Comparison of ENCODE assay signal across 27 cellular contexts in genomic region chr6:22222469-22222868, GRCh38.
DNase-seq lines count a peak whose midpoint lies in the region; ATAC-seq, FAIRE-seq and TF ChIP-seq lines count a peak whose summit lies in the region.
"Had no signal": no experiment of that assay in that cellular context is flagged by ENCODE, and none has a peak within 500 bp of the region (broad histone marks: within the 10 kb centered on the region; RNA-seq: fewer than 3 reads in every experiment).

No MANE protein-coding gene starts in this region.

- H3K27ac ChIP-seq in H1 (ENCODE audit: low read depth, low read length) = no peak overlapping the region
- H3K27ac ChIP-seq: BLaER1 treated with 17β-estradiol and CSF1 and Interleukin-3, amounts not matched to agents 10 nM and 100 nM; breast epithelium; gastroesophageal sphincter; Peyer's patch; transverse colon had no signal

- H2AK5ac ChIP-seq in H1 (ENCODE audit: low read depth, low read length) = no peak overlapping the region

- H4K91ac ChIP-seq in H1 (replicated peaks; ENCODE audit: insufficient read length, low read length) = no peak overlapping the region

- H2BK12ac ChIP-seq in H1 (ENCODE audit: low read depth, low read length) = no peak overlapping the region

- DNase-seq in NCI-H82 (lab: John Stamatoyannopoulos, UW) (peak; percentile 51), H1 (ENCODE audit: low read depth in 1 of 2, low spot score in 2 of 2) (peak in 1 of 2 experiments; percentile 46), iPS-NIHi7 (ENCODE audit: extremely low spot score) (peak; percentile 75), D721Med (ENCODE audit: insufficient read length, low spot score) (no peak), NCI-H2081 (lab: John Stamatoyannopoulos, UW) (no peak)
- no peak for DNase-seq in activated naive CD8-positive, alpha-beta T cell treated with anti-CD3 and anti-CD28 coated beads, Interleukin-2, amount 50 U/mL, for 24 hours
- DNase-seq: activated CD4-positive, alpha-beta T cell treated with anti-CD3 and anti-CD28 coated beads for 48 hours; DMS53; GDM1; HFFc6; kidney glomerular epithelial cell; naive thymus-derived CD8-positive, alpha-beta T cell; NCI-H1092 treated with DMSO at 0.1 percent for 48 hours; NCI-H187; NCI-H526; Peyer's patch; SIG-M5; stimulated activated CD4-positive, alpha-beta T cell treated with anti-CD3 and anti-CD28 coated beads, Interleukin-4, amount 100 ng/mL, for 24 hours; SW 1271; transverse colon had no signal

- CTCF ChIA-PET in H1 (lab: Charles Lee; ENCODE audit: partially characterized antibody) = interaction anchor here (0.7 to 2.1 kb wide), 2 partner anchors 9 to 463 kb away, joined by 3 to 4 read pairs; no protein-coding TSS in a partner anchor

- H3K56ac ChIP-seq in H1 (replicated peaks; ENCODE audit: insufficient read length, low read depth, low read length) = no peak overlapping the region

- no peak overlapping the region for H2AFZ ChIP-seq in H1 (ENCODE audit: low read length)

- no peak overlapping the region for H3K27ac Mint-ChIP-seq in activated naive CD8-positive, alpha-beta T cell treated with anti-CD3 and anti-CD28 coated beads, Interleukin-2, amount 50 U/mL, for 24 hours
- H3K27ac Mint-ChIP-seq: activated naive CD4-positive, alpha-beta T cell treated with anti-CD3 and anti-CD28 coated beads, Interleukin-2, amount 50 U/mL, for 72 hours; HFFc6; naive thymus-derived CD8-positive, alpha-beta T cell; stimulated activated effector memory CD8-positive, alpha-beta T cell treated with anti-CD3 and anti-CD28 coated beads, Interleukin-12 subunit alpha, Interleukin-12 subunit beta, amount 100 ng/mL, for 72 hours had no signal

- peaks cover 0 to 4% of the 10 kb centered on the region in 2 experiments; a peak in 1 of 4 replicates for H3K79me2 ChIP-seq in H1 (ENCODE audit: control insufficient read depth in 1 of 2, insufficient read depth in 2 of 2, low read length in 2 of 2)

- TF ChIP-seq CTCF in H1 (IDR thresholded peaks at IDR 0.05; ENCODE audit: control extremely low read depth in 1 of 3, insufficient read depth in 1 of 3, low read depth in 1 of 3, low read length in 3 of 3) (no peak), D721Med (IDR thresholded peaks at IDR 0.05; ENCODE audit: insufficient read depth, missing control alignments) (no peak)

- FAIRE-seq in H1 (lab: Jason Lieb, UNC) (peak; percentile 97), D721Med (lab: Jason Lieb, UNC) (no peak)
- FAIRE-seq: K562 had no signal

- H3K18ac ChIP-seq in H1 (ENCODE audit: extremely low read depth, low read length) = no peak overlapping the region; the same call in 1 of the 2 replicates

- no peak for TF ChIP-seq RAD21 in H1 (IDR thresholded peaks at IDR 0.05 in 1 of 2, conservative IDR thresholded peaks at IDR 0.05 in 1 of 2; ENCODE audit: low read depth in 2 of 2, low read length in 2 of 2)

- H3K4me3 Mint-ChIP-seq in activated naive CD8-positive, alpha-beta T cell treated with anti-CD3 and anti-CD28 coated beads, Interleukin-2, amount 50 U/mL, for 24 hours = no peak overlapping the region
- H3K4me3 Mint-ChIP-seq: HFFc6; naive thymus-derived CD8-positive, alpha-beta T cell; stimulated activated effector memory CD8-positive, alpha-beta T cell treated with anti-CD3 and anti-CD28 coated beads, Interleukin-12 subunit alpha, Interleukin-12 subunit beta, amount 100 ng/mL, for 72 hours had no signal

- no peak overlapping the region for H4K5ac ChIP-seq in H1 (ENCODE audit: insufficient read length, low read depth, low read length)

- H3K9me3 ChIP-seq in H1 (ENCODE audit: insufficient read depth in 2 of 2, low read depth in 1 of 2, low read length in 1 of 2) = no peaks in the 10 kb centered on the region
- H3K9me3 ChIP-seq: BLaER1 treated with 17β-estradiol and CSF1 and Interleukin-3, amounts not matched to agents 10 nM and 100 nM; breast epithelium; gastroesophageal sphincter; Peyer's patch; transverse colon had no signal

- peak in 1 of 2 experiments; percentile 33; a peak in 1 of 3 replicates for TF ChIP-seq EP300 in H1 (IDR thresholded peaks at IDR 0.05; ENCODE audit: borderline replicate concordance in 1 of 2, low read depth in 2 of 2, low read length in 2 of 2)

- H4K20me1 ChIP-seq in H1 (replicated peaks in 1 of 2; ENCODE audit: control insufficient read depth in 1 of 2, insufficient read depth in 2 of 2, low read length in 2 of 2) = no peaks in the 10 kb centered on the region
- H4K20me1 ChIP-seq: BLaER1 treated with 17β-estradiol and CSF1 and Interleukin-3, amounts not matched to agents 10 nM and 100 nM had no signal

- TF ChIP-seq POLR2A in H1 (IDR thresholded peaks at IDR 0.05; ENCODE audit: control extremely low read depth in 1 of 2, low read depth in 2 of 2, low read length in 2 of 2) = peak; percentile 37 to 73

- H3K9me3 Mint-ChIP-seq in activated naive CD8-positive, alpha-beta T cell treated with anti-CD3 and anti-CD28 coated beads, Interleukin-2, amount 50 U/mL, for 24 hours = no peaks in the 10 kb centered on the region
- H3K9me3 Mint-ChIP-seq: naive thymus-derived CD8-positive, alpha-beta T cell had no signal

- peaks cover 2 to 17% (median 4%) of the 10 kb centered on the region in 4 experiments; a peak in 5 of 7 replicates for H3K4me1 ChIP-seq in H1 (replicated peaks in 1 of 4; ENCODE audit: control insufficient read depth in 3 of 4, insufficient read depth in 4 of 4, low read length in 3 of 4)
- H3K4me1 ChIP-seq: BLaER1 treated with 17β-estradiol and CSF1 and Interleukin-3, amounts not matched to agents 10 nM and 100 nM; breast epithelium; gastroesophageal sphincter; Peyer's patch; transverse colon had no signal

- peak overlapping the region in 3 of 4 experiments; percentile 15 to 58 (median 20); a peak in 6 of 8 replicates for H3K4me3 ChIP-seq in H1 (ENCODE audit: extremely low read depth in 1 of 4, insufficient read depth in 2 of 4, low read depth in 3 of 4, low read length in 4 of 4)
- H3K4me3 ChIP-seq: BLaER1 treated with 17β-estradiol and CSF1 and Interleukin-3, amounts not matched to agents 10 nM and 100 nM; breast epithelium; gastroesophageal sphincter; K562; Peyer's patch; transverse colon had no signal

- 10 to 100% methylated on average over 1 to 6 of the region's 6 CpGs for WGBS in H1 (ENCODE audit: extremely low coverage in 1 of 2, insufficient coverage in 1 of 2, insufficient read length in 1 of 2, insufficient replicate concordance in 2 of 2, low coverage in 1 of 2, low lambda C conversion rate in 2 of 2, missing lambda C conversion rate in 1 of 2), 2 experiments

- H3K79me1 ChIP-seq in H1 (ENCODE audit: low read depth, low read length) = no peaks in the 10 kb centered on the region; the same call in 1 of the 2 replicates

- no peak overlapping the region for H2BK20ac ChIP-seq in H1 (ENCODE audit: low read length)

- H4K8ac ChIP-seq in H1 (ENCODE audit: extremely low read depth, insufficient read depth, low read length) = no peak overlapping the region

- no peak overlapping the region for H2BK5ac ChIP-seq in H1 (ENCODE audit: low read depth, low read length)

- POLR2A ChIA-PET in H1 (lab: Charles Lee; ENCODE audit: partially characterized antibody) = interaction anchor here (0.6 to 1.6 kb wide), 5 partner anchors 11 to 629 kb away, joined by 3 to 5 read pairs (median 3); no protein-coding TSS in a partner anchor

- no peak overlapping the region for H3K4ac ChIP-seq in H1 (replicated peaks; ENCODE audit: insufficient read length, low read depth, low read length)

- no peak for ATAC-seq in GM21619 (IDR thresholded peaks at IDR 0.05; ENCODE audit: unreplicated experiment)
- ATAC-seq in activated naive CD8-positive, alpha-beta T cell treated with anti-CD3 and anti-CD28 coated beads, Interleukin-2, amount 50 U/mL, for 24 hours = no peak
- ATAC-seq: activated naive CD4-positive, alpha-beta T cell treated with anti-CD3 and anti-CD28 coated beads, Interleukin-2, amount 50 U/mL, for 72 hours; gastroesophageal sphincter; K562; naive thymus-derived CD8-positive, alpha-beta T cell; stimulated activated effector memory CD8-positive, alpha-beta T cell treated with anti-CD3 and anti-CD28 coated beads, Interleukin-12 subunit alpha, Interleukin-12 subunit beta, amount 100 ng/mL, for 72 hours had no signal

- peak overlapping the region; percentile 39 to 52 for H3K4me2 ChIP-seq in H1 (ENCODE audit: insufficient read depth in 1 of 2, low read depth in 2 of 2, low read length in 2 of 2)
- H3K4me2 ChIP-seq: BLaER1 treated with 17β-estradiol and CSF1 and Interleukin-3, amounts not matched to agents 10 nM and 100 nM had no signal

- H3K23me2 ChIP-seq in H1 (ENCODE audit: low read depth, low read length) = no peaks in the 10 kb centered on the region; the same call in 1 of the 2 replicates

- no peak overlapping the region for H2BK15ac ChIP-seq in H1 (ENCODE audit: low read length)

- H3K9ac ChIP-seq in H1 (replicated peaks in 1 of 4; ENCODE audit: extremely low read depth in 1 of 4, low read depth in 3 of 4, low read length in 3 of 4) = no peak overlapping the region
- H3K9ac ChIP-seq: BLaER1 treated with 17β-estradiol and CSF1 and Interleukin-3, amounts not matched to agents 10 nM and 100 nM had no signal

- no peaks in the 10 kb centered on the region for H3K4me1 Mint-ChIP-seq in activated naive CD8-positive, alpha-beta T cell treated with anti-CD3 and anti-CD28 coated beads, Interleukin-2, amount 50 U/mL, for 24 hours
- H3K4me1 Mint-ChIP-seq: naive thymus-derived CD8-positive, alpha-beta T cell; stimulated activated effector memory CD8-positive, alpha-beta T cell treated with anti-CD3 and anti-CD28 coated beads, Interleukin-12 subunit alpha, Interleukin-12 subunit beta, amount 100 ng/mL, for 72 hours had no signal

- no peaks in the 10 kb centered on the region for H3K36me3 Mint-ChIP-seq in activated naive CD8-positive, alpha-beta T cell treated with anti-CD3 and anti-CD28 coated beads, Interleukin-2, amount 50 U/mL, for 24 hours (ENCODE audit: low read depth)
- H3K36me3 Mint-ChIP-seq: activated naive CD4-positive, alpha-beta T cell treated with anti-CD3 and anti-CD28 coated beads, Interleukin-2, amount 50 U/mL, for 72 hours; naive thymus-derived CD8-positive, alpha-beta T cell; stimulated activated effector memory CD8-positive, alpha-beta T cell treated with anti-CD3 and anti-CD28 coated beads, Interleukin-12 subunit alpha, Interleukin-12 subunit beta, amount 100 ng/mL, for 72 hours had no signal

- no peak overlapping the region for H3K23ac ChIP-seq in H1 (ENCODE audit: insufficient read length)

- no peak overlapping the region for H2BK120ac ChIP-seq in H1 (replicated peaks; ENCODE audit: low read depth, low read length)

- H3K27me3 ChIP-seq in H1 (replicated peaks in 1 of 4; ENCODE audit: control insufficient read depth in 3 of 4, extremely low read depth in 1 of 4, insufficient read depth in 3 of 4, low read length in 3 of 4) = no peaks in the 10 kb centered on the region
- H3K27me3 ChIP-seq: BLaER1 treated with 17β-estradiol and CSF1 and Interleukin-3, amounts not matched to agents 10 nM and 100 nM; breast epithelium; gastroesophageal sphincter; Peyer's patch; transverse colon had no signal

- H3K27me3 Mint-ChIP-seq in activated naive CD8-positive, alpha-beta T cell treated with anti-CD3 and anti-CD28 coated beads, Interleukin-2, amount 50 U/mL, for 24 hours = no peaks in the 10 kb centered on the region

- no peaks in the 10 kb centered on the region for H3K36me3 ChIP-seq in H1 (ENCODE audit: control insufficient read depth in 2 of 4, insufficient read depth in 4 of 4, low read length in 3 of 4)
- H3K36me3 ChIP-seq: BLaER1 treated with 17β-estradiol and CSF1 and Interleukin-3, amounts not matched to agents 10 nM and 100 nM; breast epithelium; gastroesophageal sphincter; Peyer's patch; transverse colon had no signal

- H3K14ac ChIP-seq in H1 (ENCODE audit: insufficient read length) = no peak overlapping the region

Comparison
In these comparisons a context has a peak if more than half of its experiments do, and no peak if none do; other contexts are left out.
1. DNase-seq: peak in NCI-H82 (single experiment) and iPS-NIHi7 (single experiment); none in D721Med (single experiment), activated naive CD8-positive, alpha-beta T cell treated with anti-CD3 and anti-CD28 coated beads, Interleukin-2, amount 50 U/mL, for 24 hours (single experiment) and NCI-H2081 (0 of 2).